In the genomic region with DNA sequence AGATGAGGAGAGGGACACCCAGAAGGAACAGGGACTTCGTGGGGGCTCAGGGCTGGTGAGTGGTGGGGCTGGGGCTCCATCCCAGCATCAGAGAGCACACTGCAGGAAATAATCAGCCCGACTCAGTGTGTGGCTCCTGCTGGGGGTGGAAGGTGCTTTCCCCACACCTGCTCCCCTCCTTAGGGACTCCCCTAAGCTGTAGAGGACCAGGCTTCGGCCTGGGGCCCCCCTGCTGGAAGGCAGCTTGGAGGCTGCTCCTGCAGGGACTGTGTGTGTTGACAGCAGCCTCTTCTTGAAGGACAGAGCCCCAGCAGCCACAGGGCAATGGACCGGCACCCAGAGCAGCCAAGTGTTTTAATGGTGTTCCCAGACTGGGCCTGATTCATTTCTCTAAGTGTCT, we compare ENCODE assay signal across 27 cellular contexts. TPM values are rescaled to one million over a fixed set of nuclear protein-coding genes. Genes with fewer than 3 reads are reported as not detected.
"Had no signal": no experiment of that assay in that cellular context is flagged by ENCODE, and none has a peak within 500 bp of the region (broad histone marks: within the 10 kb centered on the region; RNA-seq: fewer than 3 reads in every experiment).

No MANE protein-coding gene starts in this region.

- H3K27ac ChIP-seq: colonic mucosa, dorsolateral prefrontal cortex, parathyroid adenoma, right atrium auricular region, testis had no signal

- H3K27ac Mint-ChIP-seq: activated naive CD8-positive, alpha-beta T cell; naive thymus-derived CD4-positive, alpha-beta T cell; T-helper 2 cell treated with Interferon-gamma antibody and Interleukin-4, amounts not matched to agents 5 μg/mL and 100 μg/mL, for 36 hours had no signal

- DNase-seq: activated CD4-positive, alpha-beta T cell treated with anti-CD3 and anti-CD28 coated beads for 4 hours; activated CD4-positive, alpha-beta T cell treated with anti-CD3 and anti-CD28 coated beads, Interleukin-2, amount 50 U/mL, for 4 hours; activated CD8-positive, alpha-beta memory T cell treated with anti-CD3 and anti-CD28 coated beads for 24 hours; activated effector memory CD4-positive, alpha-beta T cell treated with Interleukin-2 at 50 U/mL for 16 hours; activated naive CD4-positive, alpha-beta T cell treated with Interleukin-2 at 50 U/mL for 16 hours; anterior cingulate cortex; colonic mucosa; foreskin fibroblast; mammary epithelial cell; midbrain; naive thymus-derived CD4-positive, alpha-beta T cell; occipital lobe; stimulated activated CD4-positive, alpha-beta T cell treated with anti-CD3 and anti-CD28 coated beads, Interleukin-12 subunit alpha, Interleukin-12 subunit beta, amount 100 ng/mL, for 4 hours; stimulated activated CD4-positive, alpha-beta T cell treated with anti-CD3 and anti-CD28 coated beads, Interleukin-4, amount 100 ng/mL, for 1 hour; stimulated activated naive CD8-positive, alpha-beta T cell treated with anti-CD3 and anti-CD28 coated beads, Interleukin-15, Interleukin-2, amounts not matched to agents 100 U/mL and 50 U/mL, for 24 hours; T-helper 1 cell; testis; transverse colon had no signal

- H3K27me3 ChIP-seq: colonic mucosa, right atrium auricular region, testis, transverse colon had no signal

- H3K4me3 ChIP-seq: colonic mucosa, dorsolateral prefrontal cortex, right atrium auricular region, testis, transverse colon had no signal

- ATAC-seq: esophagus mucosa; naive thymus-derived CD4-positive, alpha-beta T cell; stimulated activated naive CD8-positive, alpha-beta T cell treated with anti-CD3 and anti-CD28 coated beads, Interleukin-15, Interleukin-2, amounts not matched to agents 100 U/mL and 50 U/mL, for 24 hours had no signal

- H3K4me1 ChIP-seq: colonic mucosa, parathyroid adenoma, testis had no signal

- H3K9me3 Mint-ChIP-seq: T-helper 2 cell treated with Interferon-gamma antibody and Interleukin-4, amounts not matched to agents 5 μg/mL and 100 μg/mL, for 36 hours had no signal

- H3K36me3 Mint-ChIP-seq: activated naive CD8-positive, alpha-beta T cell had no signal

- H3K9me3 ChIP-seq: colonic mucosa, right atrium auricular region, testis, transverse colon had no signal

- H3K36me3 ChIP-seq: colonic mucosa, right atrium auricular region, transverse colon had no signal

- H3K4me3 Mint-ChIP-seq: activated naive CD8-positive, alpha-beta T cell; naive thymus-derived CD4-positive, alpha-beta T cell; neural crest cell; T-helper 2 cell treated with Interferon-gamma antibody and Interleukin-4, amounts not matched to agents 5 μg/mL and 100 μg/mL, for 36 hours had no signal

RNA-seq across cellular contexts. Expression of a gene that starts 17.1 kb away (rescaled TPM):
- total RNA-seq: bronchial epithelial cell, mammary epithelial cell had no signal
- polyA plus RNA-seq: keratinocyte; mammary epithelial cell; naive thymus-derived CD4-positive, alpha-beta T cell had no signal
